Comparison of ENCODE assay signal across 8 cellular contexts in genomic region chr3:138068579-138069174, GRCh38. TPM values are rescaled to one million over a fixed set of nuclear protein-coding genes. Genes with fewer than 3 reads are reported as not detected.
DNase-seq lines count a peak whose midpoint lies in the region; FAIRE-seq and TF ChIP-seq lines count a peak whose summit lies in the region.

No MANE protein-coding gene starts in this region.

- H3K4me1 ChIP-seq in GM23248 (ENCODE audit: insufficient read depth), result peaks cover 9% of the 10 kb centered on the region; the same call in 1 of the 2 replicates

- H3K4me2 ChIP-seq in GM23248 (ENCODE audit: unreplicated experiment), result no peak overlapping the region

- no peaks in the 10 kb centered on the region for H3K27me3 ChIP-seq in GM23248 (replicated peaks; ENCODE audit: insufficient read depth)

- no peak overlapping the region for H3K27ac ChIP-seq in GM23248

- H3K9me3 ChIP-seq in GM23248 (ENCODE audit: low read depth), result no peaks in the 10 kb centered on the region

- H3K4me3 ChIP-seq in GM23248, result no peak overlapping the region

- FAIRE-seq in urothelium cell line (lab: Jason Lieb, UNC), result no peak

- in situ Hi-C loops in GM23248 (cut with MboI) (no loop called here), SK-MEL-5 (cut with HindIII; ENCODE audit: low pct_unique_long_range_greater_than_20kb, low sequenced_read_pairs) (no loop called here)

- H3K79me2 ChIP-seq in GM23248 (ENCODE audit: insufficient read depth), result peaks cover 19% of the 10 kb centered on the region

- DNase-seq in GM03348 (ENCODE audit: low spot score), result peak; percentile 89
- peak; percentile 82 for DNase-seq in GM23248
- peak; percentile 95 for DNase-seq in SK-MEL-5 (ENCODE audit: low read depth, low spot score)
- peak; percentile 76 for DNase-seq in activated naive CD4-positive, alpha-beta T cell treated with Interleukin-2 at 50 U/mL for 16 hours
- DNase-seq in glomerular visceral epithelial cell (ENCODE audit: extremely low spot score), result peak; percentile 71
- DNase-seq in posterior cingulate gyrus, result peak; percentile 43 to 96 (median 80)
- peak; percentile 75 for DNase-seq in urothelium cell line (ENCODE audit: low spot score)

- peaks cover 37% of the 10 kb centered on the region for H3K36me3 ChIP-seq in GM23248 (ENCODE audit: low read depth)

- WGBS in GM23248 (ENCODE audit: low coverage in 1 of 2, low lambda C conversion rate in 2 of 2, missing lambda C conversion rate in 2 of 2), 2 experiments, result 23 to 26% methylated on average over 14 of the region's 14 CpGs

- 0 out of 2 replicates have a peak, but pooled peaks cover 5% of the 10 kb centered on the region for H3F3A ChIP-seq in GM23248 (ENCODE audit: insufficient read depth)

- H3K9me2 ChIP-seq in GM23248 (ENCODE audit: insufficient read depth), result no peaks in the 10 kb centered on the region

- no peak overlapping the region for H3K9ac ChIP-seq in GM23248

- TF ChIP-seq CTCF in LNCAP (IDR thresholded peaks at IDR 0.05), result peak; percentile 99

- no peaks in the 10 kb centered on the region for H4K20me1 ChIP-seq in GM23248 (ENCODE audit: insufficient read depth)

- intact Hi-C loops in posterior cingulate gyrus (cut with DNase I), result loop anchor here (2.0 to 10.0 kb wide), 2 partner anchors 50 to 356 kb away; no protein-coding TSS in a partner anchor

- H2AFZ ChIP-seq in GM23248, result no peak overlapping the region

RNA-seq across cellular contexts. Expression of gene DZIP1L, which starts 46.7 kb away (rescaled TPM):
- total RNA-seq in GM23248 (2014; rRNA removed; shearing (Covaris generic)), result 19.8 and 34.0 TPM in 2 replicates
- polyA plus RNA-seq in GM23248 (2016; fragmentation: Nextera tagmentation; extraction: Ambion mirVana), result 9.6 and 11.1 TPM in 2 replicates
- total RNA-seq in SK-MEL-5 (2014; rRNA removed; shearing (Covaris generic)), result 24.3 and 27.4 TPM in 2 replicates
- 23.1 and 25.2 TPM in 2 replicates for polyA plus RNA-seq in SK-MEL-5 (2015; cell fraction: cytosol; rRNA removed)
- 142 and 188 TPM in 2 replicates for polyA plus RNA-seq in SK-MEL-5 (2015; cell fraction: nucleus; rRNA removed)

RNA-seq across cellular contexts. Expression of gene CLDN18, which starts 58.7 kb away (rescaled TPM):
- total RNA-seq in GM23248 (2014; rRNA removed; shearing (Covaris generic)), result not detected in 2 replicates
- 0.18 TPM in 2 replicates for polyA plus RNA-seq in GM23248 (2016; fragmentation: Nextera tagmentation; extraction: Ambion mirVana)
- total RNA-seq in SK-MEL-5 (2014; rRNA removed; shearing (Covaris generic)), result not detected in 2 replicates
- not detected in 2 replicates for polyA plus RNA-seq in SK-MEL-5 (2015; cell fraction: cytosol; rRNA removed)
- polyA plus RNA-seq in SK-MEL-5 (2015; cell fraction: nucleus; rRNA removed), result not detected in 2 replicates
